27 cellular contexts compared by ENCODE assay signal in genomic region chr14:101767618-101768362, GRCh38.
"Had no signal": no experiment of that assay in that cellular context is flagged by ENCODE, and none has a peak within 500 bp of the region (broad histone marks: within the 10 kb centered on the region; RNA-seq: fewer than 3 reads in every experiment).

No MANE protein-coding gene starts in this region.

- ATAC-seq: activated T-cell treated with anti-CD3 and anti-CD28 coated beads, Interleukin-2, amount 50 U/mL, for 4 hours; body of pancreas; left colon; right lobe of liver; stimulated activated naive CD8-positive, alpha-beta T cell treated with anti-CD3 and anti-CD28 coated beads, Interleukin-15, amount 100 ng/mL, for 72 hours had no signal

- H3K9me3 ChIP-seq: adrenal gland, body of pancreas, colonic mucosa, right lobe of liver, thyroid gland, upper lobe of left lung, vagina had no signal

- H3K27ac Mint-ChIP-seq: activated CD4-positive, alpha-beta memory T cell treated with anti-CD3 and anti-CD28 coated beads for 36 hours; activated naive CD8-positive, alpha-beta T cell treated with anti-CD3 and anti-CD28 coated beads for 36 hours; nephron; stimulated activated naive CD8-positive, alpha-beta T cell treated with anti-CD3 and anti-CD28 coated beads, Interleukin-15, amount 100 ng/mL, for 72 hours had no signal

- H3K36me3 ChIP-seq: colonic mucosa, thyroid gland had no signal

- H3K27me3 Mint-ChIP-seq: activated CD4-positive, alpha-beta memory T cell treated with anti-CD3 and anti-CD28 coated beads for 36 hours; activated naive CD8-positive, alpha-beta T cell treated with anti-CD3 and anti-CD28 coated beads for 36 hours; stimulated activated naive CD8-positive, alpha-beta T cell treated with anti-CD3 and anti-CD28 coated beads, Interleukin-15, amount 100 ng/mL, for 72 hours had no signal

- H3K27ac ChIP-seq: adrenal gland, body of pancreas, colonic mucosa, right lobe of liver, thyroid gland, upper lobe of left lung, vagina, VCaP had no signal

- H3K9me3 Mint-ChIP-seq: activated CD4-positive, alpha-beta memory T cell treated with anti-CD3 and anti-CD28 coated beads for 36 hours; activated naive CD8-positive, alpha-beta T cell treated with anti-CD3 and anti-CD28 coated beads for 36 hours; activated T-cell treated with anti-CD3 and anti-CD28 coated beads, Interleukin-2, amount 50 U/mL, for 4 hours; nephron; stimulated activated naive CD8-positive, alpha-beta T cell treated with anti-CD3 and anti-CD28 coated beads, Interleukin-15, amount 100 ng/mL, for 72 hours had no signal

- DNase-seq: activated CD4-positive, alpha-beta memory T cell treated with anti-CD3 and anti-CD28 coated beads for 36 hours; activated CD4-positive, alpha-beta T cell treated with anti-CD3 and anti-CD28 coated beads for 48 hours; activated CD8-positive, alpha-beta memory T cell treated with anti-CD3 and anti-CD28 coated beads, Interleukin-2, amount 50 U/mL, for 4 hours; activated naive CD4-positive, alpha-beta T cell; activated naive CD8-positive, alpha-beta T cell treated with anti-CD3 and anti-CD28 coated beads for 36 hours; activated T-cell treated with anti-CD3 and anti-CD28 coated beads, Interleukin-2, amount 50 U/mL, for 4 hours; body of pancreas; cerebellar nuclear complex; colonic mucosa; dorsolateral prefrontal cortex; effector memory CD4-positive, alpha-beta T cell; erythroblast; foreskin fibroblast; hippocampal formation; kidney; left colon; mesenchymal stem cell; right lobe of liver; stimulated activated CD4-positive, alpha-beta T cell treated with anti-CD3 and anti-CD28 coated beads, Interleukin-2, amount 100 ng/mL, for 48 hours; stimulated activated naive CD8-positive, alpha-beta T cell treated with anti-CD3 and anti-CD28 coated beads, Interleukin-15, amount 100 ng/mL, for 72 hours; T-helper 1 cell; thyroid gland; upper lobe of left lung had no signal

- H3K27me3 ChIP-seq: adrenal gland, body of pancreas, colonic mucosa, dorsolateral prefrontal cortex, right lobe of liver, thyroid gland, upper lobe of left lung, vagina had no signal

- H3K4me3 ChIP-seq: adrenal gland, body of pancreas, colonic mucosa, dorsolateral prefrontal cortex, right lobe of liver, thyroid gland, upper lobe of left lung, vagina had no signal

- H3K4me3 Mint-ChIP-seq: activated CD4-positive, alpha-beta memory T cell treated with anti-CD3 and anti-CD28 coated beads for 36 hours; activated naive CD8-positive, alpha-beta T cell treated with anti-CD3 and anti-CD28 coated beads for 36 hours; activated T-cell treated with anti-CD3 and anti-CD28 coated beads, Interleukin-2, amount 50 U/mL, for 4 hours; nephron; stimulated activated naive CD8-positive, alpha-beta T cell treated with anti-CD3 and anti-CD28 coated beads, Interleukin-15, amount 100 ng/mL, for 72 hours had no signal
